Comparison of ENCODE assay signal across 1 cellular context in the genomic region with DNA sequence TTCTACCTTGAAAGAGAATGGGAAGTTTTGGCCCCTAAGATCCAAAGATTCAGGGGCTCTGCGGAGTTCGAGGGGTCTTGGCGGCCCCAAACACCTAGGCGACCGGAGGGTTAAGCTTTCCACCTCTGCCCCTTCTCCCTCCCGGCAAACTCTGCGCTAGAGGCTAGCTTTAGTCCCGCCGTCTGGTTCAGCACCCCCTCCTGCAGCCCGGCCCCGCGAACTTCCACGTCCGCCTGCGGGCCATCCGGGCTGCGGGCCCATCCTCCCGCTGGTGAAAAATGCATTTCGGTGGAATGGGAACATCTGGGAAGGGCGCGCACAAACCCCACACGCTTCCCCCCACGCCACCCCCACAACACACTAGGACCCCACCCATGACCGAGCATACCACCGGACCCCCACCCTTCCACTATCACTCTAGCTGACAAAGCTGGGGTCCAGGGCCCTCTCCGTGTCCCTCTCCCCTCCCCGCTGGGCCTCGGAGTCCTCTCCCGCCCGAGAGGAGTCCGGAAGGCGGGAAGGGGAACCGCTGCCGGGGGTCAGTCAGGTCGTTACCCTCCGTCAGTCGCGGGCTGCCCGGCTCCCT.
A peak's percentile ranks its signal among the peaks of the same experiment; 100 is the strongest.
TF ChIP-seq lines count a peak whose summit lies in the region.

No MANE protein-coding gene starts in this region.

TF ChIP-seq in SK-N-SH, 30 proteins besides CTCF, POLR2A, EP300 and RAD21 (continued from another document):
- TF ChIP-seq, protein P1, sequence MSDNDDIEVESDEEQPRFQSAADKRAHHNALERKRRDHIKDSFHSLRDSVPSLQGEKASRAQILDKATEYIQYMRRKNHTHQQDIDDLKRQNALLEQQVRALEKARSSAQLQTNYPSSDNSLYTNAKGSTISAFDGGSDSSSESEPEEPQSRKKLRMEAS (IDR thresholded peaks at IDR 0.05; ENCODE audit: low read depth) = peak; percentile 23; the same call in 1 of the 2 replicates
